10 cellular contexts compared by ENCODE assay signal in the genomic region with DNA sequence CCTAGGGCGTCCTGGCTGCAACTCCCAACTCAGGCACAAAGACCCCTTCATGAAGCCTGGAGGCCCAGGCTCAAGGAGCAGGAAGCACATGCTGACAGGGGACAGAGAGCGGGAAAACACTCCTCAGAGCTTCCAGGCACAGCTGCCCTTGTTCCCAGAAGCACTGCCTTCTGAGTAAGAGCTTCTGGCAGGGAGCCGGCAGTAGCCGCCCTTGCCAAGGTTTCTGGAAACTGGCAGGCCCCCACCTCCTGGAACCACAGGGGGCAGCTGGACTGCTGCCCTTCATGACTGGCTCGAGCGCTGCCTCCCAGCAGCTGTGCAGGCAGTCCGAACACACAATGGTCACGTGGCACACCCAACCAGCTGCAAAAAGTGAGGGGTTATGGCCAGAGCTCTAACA. TPM values are rescaled to one million over a fixed set of nuclear protein-coding genes. Genes with fewer than 3 reads are reported as not detected.
DNase-seq lines count a peak whose midpoint lies in the region; ATAC-seq and TF ChIP-seq lines count a peak whose summit lies in the region.
"Had no signal": no experiment of that assay in that cellular context is flagged by ENCODE, and none has a peak within 500 bp of the region (broad histone marks: within the 10 kb centered on the region; RNA-seq: fewer than 3 reads in every experiment).

No MANE protein-coding gene starts in this region.

- ATAC-seq in GM18870 (IDR thresholded peaks at IDR 0.05; ENCODE audit: unreplicated experiment) (no peak), GM18868 (IDR thresholded peaks at IDR 0.05; ENCODE audit: unreplicated experiment) (no peak)
- ATAC-seq: GM12878, natural killer cell had no signal

- H3K27ac ChIP-seq in SJCRH30 (peak overlapping the region; percentile 51), MM.1S (ENCODE audit: low read length) (no peak overlapping the region)

- peaks cover 28% of the 10 kb centered on the region for H3K4me1 ChIP-seq in SJCRH30
- peaks cover under 1% of the 10 kb centered on the region; the same call in 1 of the 2 replicates for H3K4me1 ChIP-seq in MM.1S (ENCODE audit: low read length)
- no peaks in the 10 kb centered on the region for H3K4me1 ChIP-seq in HAP-1

- peaks cover 29% of the 10 kb centered on the region for H4K20me1 ChIP-seq in MM.1S (ENCODE audit: insufficient read depth, low read length)

- no peaks in the 10 kb centered on the region for H3K9me2 ChIP-seq in MM.1S (replicated peaks; ENCODE audit: insufficient read depth, low read length)

- H3K36me3 ChIP-seq in SJCRH30 (peaks cover 68% of the 10 kb centered on the region), MM.1S (replicated peaks; ENCODE audit: insufficient read depth, low read length) (peaks cover 12% of the 10 kb centered on the region), HAP-1 (replicated peaks) (peaks cover 89% of the 10 kb centered on the region)

- intact Hi-C loops in posterior cingulate gyrus (cut with DNase I): loop anchor here (5.0 kb wide), 2 partner anchors 66 to 166 kb away; a partner anchor contains a TSS

- no peak overlapping the region for H3K4me2 ChIP-seq in MM.1S (ENCODE audit: low read depth, low read length)

- in situ Hi-C loops in HAP-1 (cut with MboI; ENCODE audit: low sequenced_read_pairs): loop anchor here (10.0 kb wide), 1 partner anchor 289 kb away; no protein-coding TSS in a partner anchor

- no peak overlapping the region for H3K9ac ChIP-seq in MM.1S (ENCODE audit: low read length)

- H3K4me3 ChIP-seq in SJCRH30 (no peak overlapping the region), MM.1S (ENCODE audit: low read length) (no peak overlapping the region), HAP-1 (no peak overlapping the region)
- H3K4me3 ChIP-seq: GM12878 had no signal

- H3K9me3 ChIP-seq in SJCRH30 (replicated peaks) (no peaks in the 10 kb centered on the region), MM.1S (replicated peaks; ENCODE audit: insufficient read depth, low read length) (no peaks in the 10 kb centered on the region), HAP-1 (no peaks in the 10 kb centered on the region)

- H3F3A ChIP-seq in MM.1S (ENCODE audit: insufficient read depth, low read length): no peaks in the 10 kb centered on the region; the same call in 1 of the 2 replicates

- DNase-seq in DMS79 (lab: John Stamatoyannopoulos, UW): peak; percentile 36
- DNase-seq in SJCRH30: peak; percentile 100
- peak; percentile 94 for DNase-seq in globus pallidus (ENCODE audit: low spot score)
- DNase-seq in posterior cingulate gyrus: peak; percentile 85 to 98 (median 90)
- no peak for DNase-seq in MM.1S
- DNase-seq in HAP-1 (ENCODE audit: low spot score in 2 of 2): no peak
- DNase-seq: natural killer cell had no signal

- H3K79me2 ChIP-seq in MM.1S (ENCODE audit: low read length): peaks cover 89% of the 10 kb centered on the region

- TF ChIP-seq CTCF in MM.1S (IDR thresholded peaks at IDR 0.05; ENCODE audit: low read length): no peak

- no peak overlapping the region for H2AFZ ChIP-seq in MM.1S (ENCODE audit: low read length)

- H3K27me3 ChIP-seq in SJCRH30: no peaks in the 10 kb centered on the region
- no peaks in the 10 kb centered on the region for H3K27me3 ChIP-seq in MM.1S (replicated peaks; ENCODE audit: insufficient read depth, low read length)
- no peaks in the 10 kb centered on the region for H3K27me3 ChIP-seq in HAP-1 (ENCODE audit: low read depth)

RNA-seq across cellular contexts. Expression of a gene that starts 33.6 kb away (rescaled TPM):
- 0.18 TPM in 1 of 2 replicates, not detected in the other for total RNA-seq in SJCRH30 (2014; rRNA removed; shearing (Covaris generic))
- total RNA-seq: GM12878, natural killer cell had no signal

Comparison
In these comparisons a context has a peak if more than half of its experiments do, and no peak if none do; other contexts are left out.
1. DNase-seq: peak in DMS79 (single experiment), SJCRH30 (2 of 2), globus pallidus (single experiment) and posterior cingulate gyrus (10 of 10); none in MM.1S (single experiment) and HAP-1 (0 of 2).